In genomic region chr2:162840598-162841246, GRCh38 we compare ENCODE assay signal across 8 cellular contexts. TPM values are rescaled to one million over a fixed set of nuclear protein-coding genes. Genes with fewer than 3 reads are reported as not detected.
DNase-seq lines count a peak whose midpoint lies in the region; ATAC-seq and TF ChIP-seq lines count a peak whose summit lies in the region.

No MANE protein-coding gene starts in this region.

- H3K9me3 ChIP-seq in prostate gland (no peaks in the 10 kb centered on the region), sigmoid colon (no peaks in the 10 kb centered on the region)

- TF ChIP-seq POLR2A in GM18505 (IDR thresholded peaks at IDR 0.05; ENCODE audit: borderline replicate concordance, extremely low read depth, insufficient read depth, insufficient read length) (no peak), prostate gland (IDR thresholded peaks at IDR 0.05) (no peak), sigmoid colon (IDR thresholded peaks at IDR 0.05) (no peak)

- TF ChIP-seq CTCF in fibroblast of pulmonary artery (IDR thresholded peaks at IDR 0.05; ENCODE audit: low read length, missing control alignments) (no peak), prostate gland (IDR thresholded peaks at IDR 0.05) (no peak), sigmoid colon (IDR thresholded peaks at IDR 0.05) (no peak)

- no peaks in the 10 kb centered on the region for H3K27me3 Mint-ChIP-seq in T-helper 2 cell treated with Interferon-gamma antibody and Interleukin-4, amounts not matched to agents 5 μg/mL and 100 μg/mL, for 36 hours (ENCODE audit: low read depth)

- H3K4me3 ChIP-seq in fibroblast of pulmonary artery (replicated peaks; ENCODE audit: low read depth, low read length) (no peak overlapping the region), prostate gland (no peak overlapping the region), sigmoid colon (no peak overlapping the region)

- H3K36me3 ChIP-seq in prostate gland (no peaks in the 10 kb centered on the region), sigmoid colon (no peaks in the 10 kb centered on the region)

- H3K36me3 Mint-ChIP-seq in T-helper 2 cell treated with Interferon-gamma antibody and Interleukin-4, amounts not matched to agents 5 μg/mL and 100 μg/mL, for 36 hours (ENCODE audit: low read depth), result no peaks in the 10 kb centered on the region

- H3K4me3 Mint-ChIP-seq in T-helper 2 cell treated with Interferon-gamma antibody and Interleukin-4, amounts not matched to agents 5 μg/mL and 100 μg/mL, for 36 hours, result no peak overlapping the region

- DNase-seq in AG20443 (ENCODE audit: low spot score), result peak; percentile 48
- peak; percentile 6 for DNase-seq in T-helper 2 cell treated with Interferon-gamma antibody and Interleukin-4, amounts not matched to agents 5 μg/mL and 100 μg/mL, for 36 hours (ENCODE audit: low spot score)
- peak; percentile 87 for DNase-seq in fibroblast of pulmonary artery (ENCODE audit: low read depth)
- peak; percentile 19 for DNase-seq in prostate gland (ENCODE audit: low spot score)
- DNase-seq in sigmoid colon, result no peak

- H3K27ac ChIP-seq in prostate gland (no peak overlapping the region), sigmoid colon (no peak overlapping the region)

- H3K4me1 ChIP-seq in prostate gland (replicated peaks) (no peaks in the 10 kb centered on the region), sigmoid colon (peaks cover 0 to 6% (median 2%) of the 10 kb centered on the region in 4 donors)

- H3K27me3 ChIP-seq in prostate gland (replicated peaks; ENCODE audit: insufficient read depth) (no peaks in the 10 kb centered on the region), sigmoid colon (peaks cover 11 to 38% (median 22%) of the 10 kb centered on the region in 3 donors)

- no peak for TF ChIP-seq EP300 in sigmoid colon (IDR thresholded peaks at IDR 0.05)

- intact Hi-C loops in prostate gland (cut with DNase I), result no loop called here
- intact Hi-C loops in sigmoid colon (cut with DNase I), result no loop called here

- WGBS in prostate gland, result 10% methylated on average over 8 of the region's 8 CpGs
- 13% methylated on average over 8 of the region's 8 CpGs for WGBS in sigmoid colon, 2 donors

- no peak overlapping the region for H3K27ac Mint-ChIP-seq in T-helper 2 cell treated with Interferon-gamma antibody and Interleukin-4, amounts not matched to agents 5 μg/mL and 100 μg/mL, for 36 hours

- ATAC-seq in GM18505 (IDR thresholded peaks at IDR 0.05; ENCODE audit: unreplicated experiment) (peak; percentile 47), HG03460 (IDR thresholded peaks at IDR 0.05; ENCODE audit: unreplicated experiment) (peak; percentile 68)
- no peak for ATAC-seq in activated CD4-positive, CD25-positive, alpha-beta regulatory T cell treated with anti-CD3 and anti-CD28 coated beads, Interleukin-2, amount 50 U/mL, for 24 hours

- H3K4me1 Mint-ChIP-seq in T-helper 2 cell treated with Interferon-gamma antibody and Interleukin-4, amounts not matched to agents 5 μg/mL and 100 μg/mL, for 36 hours (ENCODE audit: low read depth), result no peaks in the 10 kb centered on the region

- no peaks in the 10 kb centered on the region for H3K9me3 Mint-ChIP-seq in T-helper 2 cell treated with Interferon-gamma antibody and Interleukin-4, amounts not matched to agents 5 μg/mL and 100 μg/mL, for 36 hours

RNA-seq across cellular contexts. Expression of gene KCNH7, which starts 2.2 kb away (rescaled TPM):
- not detected for total RNA-seq in prostate gland
- total RNA-seq in sigmoid colon, result under 1 TPM in 2 of 4 donors, not detected in 2; 0.14 to 0.36 TPM
- polyA plus RNA-seq in sigmoid colon, result not detected

Comparison
In these comparisons a context has a peak if more than half of its experiments do, and no peak if none do; other contexts are left out.
1. ATAC-seq: peak in GM18505 (single experiment) and HG03460 (single experiment); none in activated CD4-positive, CD25-positive, alpha-beta regulatory T cell treated with anti-CD3 and anti-CD28 coated beads, Interleukin-2, amount 50 U/mL, for 24 hours (0 of 2).